Comparison of ENCODE assay signal across 1 cellular context in the genomic region with DNA sequence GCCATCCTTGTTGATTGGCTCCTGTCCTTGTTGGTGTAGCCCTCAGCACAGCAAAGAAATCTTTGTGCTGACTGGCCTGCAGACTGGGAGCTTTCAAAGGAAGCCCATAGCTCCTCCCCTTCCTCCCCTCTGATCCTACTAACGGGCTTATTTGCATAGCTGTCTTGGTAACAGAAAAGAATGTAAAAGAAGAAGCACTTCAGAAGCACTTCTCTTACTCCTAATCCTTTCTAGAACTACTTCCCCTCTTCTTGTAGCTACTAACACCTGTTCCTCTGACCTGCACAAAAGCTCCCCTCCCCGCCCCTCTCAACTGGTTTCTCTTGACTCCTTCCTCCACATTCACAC.
TF ChIP-seq lines count a peak whose summit lies in the region.

No MANE protein-coding gene starts in this region.

TF ChIP-seq in GM12878, 131 proteins besides CTCF, POLR2A, EP300 and RAD21 (continued from another document):
- TF ChIP-seq TCF12 (IDR thresholded peaks at IDR 0.05; ENCODE audit: low read depth, low read length) (0 out of 2 replicates have a peak, but pooled peaks have one; percentile 40), WRNIP1 (IDR thresholded peaks at IDR 0.05; ENCODE audit: borderline replicate concordance, low read depth, low read length) (no peak), SPI1 (IDR thresholded peaks at IDR 0.05; ENCODE audit: borderline replicate concordance, insufficient read depth, low read depth, low read length) (peak; percentile 51; the same call in 1 of the 2 replicates)
